ENCODE assay signal across 1 cellular context in genomic region chr1:172466795-172467407, GRCh38.
TF ChIP-seq lines count a peak whose summit lies in the region.

No MANE protein-coding gene starts in this region.

TF ChIP-seq in HCT116, 20 proteins besides CTCF, POLR2A, EP300 and RAD21 (continued from another document):
- TF ChIP-seq ZBTB33 (IDR thresholded peaks at IDR 0.05; ENCODE audit: extremely low read depth, insufficient replicate concordance, low read length) (no peak), CBX3 (IDR thresholded peaks at IDR 0.05; ENCODE audit: low read depth) (peak; percentile 71; the same call in 1 of the 2 replicates), FOSL1 (IDR thresholded peaks at IDR 0.05; ENCODE audit: low read depth) (peak; percentile 69)
